Comparison of ENCODE assay signal across 3 cellular contexts in the genomic region with DNA sequence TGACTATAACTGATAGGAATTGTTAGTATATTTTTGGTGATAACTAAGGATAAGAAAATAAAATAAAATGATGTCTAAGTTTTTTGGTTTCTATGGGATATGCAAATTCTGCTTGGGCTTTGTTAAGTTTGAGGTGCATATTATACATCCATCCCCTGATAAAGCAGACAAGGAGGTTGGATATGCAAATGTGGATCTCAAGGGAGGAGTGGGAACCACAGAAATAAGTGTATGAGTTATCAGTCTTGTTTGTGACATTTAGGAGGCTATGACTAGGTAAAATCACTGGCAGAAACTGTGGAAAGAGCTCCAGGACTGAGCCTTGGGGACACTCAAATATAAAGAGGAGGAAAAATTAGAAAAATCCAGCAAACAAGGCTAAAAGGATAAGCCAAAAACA.
"Had no signal": no experiment of that assay in that cellular context is flagged by ENCODE, and none has a peak within 500 bp of the region (broad histone marks: within the 10 kb centered on the region; RNA-seq: fewer than 3 reads in every experiment).

No MANE protein-coding gene starts in this region.

- DNase-seq: GDM1, GF-D8 had no signal

- H3K4me3 ChIP-seq: GM12878 had no signal
